Comparison of ENCODE assay signal across 8 cellular contexts in the genomic region with DNA sequence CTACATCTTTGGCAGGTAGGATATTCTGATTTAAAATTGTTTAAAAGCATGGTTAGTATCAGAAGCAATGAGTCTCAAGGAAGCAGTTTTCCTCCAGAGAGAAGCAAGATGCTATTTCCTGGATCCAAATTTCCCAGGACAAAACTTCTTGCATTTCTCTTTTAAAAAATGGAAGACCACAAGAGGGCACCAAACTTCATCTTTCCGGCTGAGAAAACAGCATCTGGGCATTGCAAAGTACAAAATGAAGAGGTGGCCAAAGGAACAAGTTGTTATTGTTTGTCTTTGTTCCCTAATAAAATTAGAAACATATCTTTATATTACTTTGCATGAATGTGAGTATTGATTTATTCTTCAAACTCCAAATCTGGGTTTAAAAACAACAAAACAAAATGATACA.
A peak's percentile ranks its signal among the peaks of the same experiment; 100 is the strongest.
DNase-seq lines count a peak whose midpoint lies in the region; ATAC-seq and TF ChIP-seq lines count a peak whose summit lies in the region.

No MANE protein-coding gene starts in this region.

- ATAC-seq in HG03378 (IDR thresholded peaks at IDR 0.05; ENCODE audit: unreplicated experiment) (no peak), GM18502 (IDR thresholded peaks at IDR 0.05; ENCODE audit: poor library complexity, unreplicated experiment) (no peak)

- in situ Hi-C loops in ACHN (cut with HindIII; ENCODE audit: low pct_ligation_motif_present, low pct_unique_long_range_greater_than_20kb, low sequenced_read_pairs), result no loop called here

- no peak overlapping the region for H2BK5ac ChIP-seq in mesenchymal stem cell (ENCODE audit: low read depth, low read length, poor library complexity, severe bottlenecking)

- no peak overlapping the region for H3K27ac ChIP-seq in mesenchymal stem cell (ENCODE audit: low read length, poor library complexity, severe bottlenecking)

- no peak overlapping the region for H3K4me3 ChIP-seq in GM12864 (ENCODE audit: low read depth, low read length)
- no peak overlapping the region for H3K4me3 ChIP-seq in mesenchymal stem cell (ENCODE audit: insufficient read depth in 1 of 2, low read depth in 1 of 2, low read length in 2 of 2)

- no CpG with 5 or more reads among the region's 1 CpG for WGBS in mesenchymal stem cell

- H3K9ac ChIP-seq in mesenchymal stem cell (ENCODE audit: low read length), result peak overlapping the region; percentile 33

- H2AK5ac ChIP-seq in mesenchymal stem cell (ENCODE audit: low read length, severe bottlenecking), result no peak overlapping the region

- no peaks in the 10 kb centered on the region for H3K79me1 ChIP-seq in mesenchymal stem cell (replicated peaks; ENCODE audit: low read length, poor library complexity, severe bottlenecking)

- H3K23ac ChIP-seq in mesenchymal stem cell (ENCODE audit: low read length in 2 of 2), result no peak overlapping the region

- H3K27me3 ChIP-seq in mesenchymal stem cell (ENCODE audit: control insufficient read depth in 1 of 2, insufficient read depth in 1 of 2, low read length in 2 of 2), result no peaks in the 10 kb centered on the region

- no peak overlapping the region for H2BK15ac ChIP-seq in mesenchymal stem cell (ENCODE audit: low read depth, poor library complexity, severe bottlenecking)

- H2BK12ac ChIP-seq in mesenchymal stem cell (ENCODE audit: low read length in 2 of 2), result no peak overlapping the region

- H3K4ac ChIP-seq in mesenchymal stem cell (ENCODE audit: low read depth in 1 of 2, low read length in 2 of 2), result no peak overlapping the region

- peaks cover 7% of the 10 kb centered on the region for H3K4me1 ChIP-seq in mesenchymal stem cell (ENCODE audit: control insufficient read depth, insufficient read depth, low read depth, low read length)

- no peak overlapping the region for H2BK120ac ChIP-seq in mesenchymal stem cell (ENCODE audit: low read depth, low read length)

- no peak overlapping the region for H3K4me2 ChIP-seq in mesenchymal stem cell (ENCODE audit: low read length, poor library complexity, severe bottlenecking)

- no peak overlapping the region for H3K18ac ChIP-seq in mesenchymal stem cell (ENCODE audit: low read depth in 1 of 2, low read length in 2 of 2)

- peak; percentile 58 for TF ChIP-seq CTCF in GM12864 (IDR thresholded peaks at IDR 0.05; ENCODE audit: low read depth, low read length, missing control alignments)

- no peak overlapping the region for H4K8ac ChIP-seq in mesenchymal stem cell (ENCODE audit: low read length)

- no peak overlapping the region for H4K91ac ChIP-seq in mesenchymal stem cell (ENCODE audit: low read length)

- DNase-seq in ACHN, result peak; percentile 49
- DNase-seq in GM12864 (ENCODE audit: low read depth), result peak; percentile 7
- peak; percentile 10 for DNase-seq in NCI-H446 treated with DMSO at 0.1 percent for 48 hours (lab: John Stamatoyannopoulos, UW)
- peak; percentile 69 for DNase-seq in dedifferentiated amniotic fluid mesenchymal stem cell (ENCODE audit: extremely low spot score)
- peak; percentile 55 for DNase-seq in mesenchymal stem cell
- DNase-seq in activated T-cell treated with anti-CD3 and anti-CD28 coated beads for 4 hours, result no peak

- H3K36me3 ChIP-seq in mesenchymal stem cell (ENCODE audit: control insufficient read depth in 1 of 2, insufficient read depth in 2 of 2, low read depth in 1 of 2, low read length in 2 of 2), result no peaks in the 10 kb centered on the region

- peaks cover 3% of the 10 kb centered on the region for H3K9me3 ChIP-seq in mesenchymal stem cell (ENCODE audit: control insufficient read depth, low read length)

- no peak overlapping the region for H2AFZ ChIP-seq in mesenchymal stem cell (ENCODE audit: low read depth, low read length)

- H3K14ac ChIP-seq in mesenchymal stem cell (ENCODE audit: low read length in 2 of 2), result no peak overlapping the region
